1 cellular context compared by ENCODE assay signal in the genomic region with DNA sequence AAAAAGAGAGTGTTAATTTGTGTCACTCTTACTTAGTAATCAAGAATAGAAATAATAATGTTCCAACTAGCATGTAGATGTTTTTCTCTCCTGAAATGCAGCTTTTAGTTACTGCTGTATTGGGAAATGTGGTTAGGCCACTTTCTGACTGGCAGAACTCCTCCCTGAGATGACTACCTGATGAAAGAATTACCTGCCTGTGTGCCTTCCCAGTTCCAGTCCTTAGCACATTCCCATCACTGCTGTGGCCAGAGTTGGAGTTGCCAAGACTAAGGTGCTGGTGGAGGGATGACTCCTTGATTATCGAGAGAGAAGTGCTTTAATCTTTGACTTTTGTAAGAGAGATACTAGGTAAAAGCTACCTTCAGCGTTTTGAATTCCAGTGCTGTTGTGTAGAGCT.
TF ChIP-seq lines count a peak whose summit lies in the region.

No MANE protein-coding gene starts in this region.

TF ChIP-seq in GM23338, 12 proteins besides CTCF, POLR2A, EP300 and RAD21 (continued from another document):
- TF ChIP-seq, protein P1, sequence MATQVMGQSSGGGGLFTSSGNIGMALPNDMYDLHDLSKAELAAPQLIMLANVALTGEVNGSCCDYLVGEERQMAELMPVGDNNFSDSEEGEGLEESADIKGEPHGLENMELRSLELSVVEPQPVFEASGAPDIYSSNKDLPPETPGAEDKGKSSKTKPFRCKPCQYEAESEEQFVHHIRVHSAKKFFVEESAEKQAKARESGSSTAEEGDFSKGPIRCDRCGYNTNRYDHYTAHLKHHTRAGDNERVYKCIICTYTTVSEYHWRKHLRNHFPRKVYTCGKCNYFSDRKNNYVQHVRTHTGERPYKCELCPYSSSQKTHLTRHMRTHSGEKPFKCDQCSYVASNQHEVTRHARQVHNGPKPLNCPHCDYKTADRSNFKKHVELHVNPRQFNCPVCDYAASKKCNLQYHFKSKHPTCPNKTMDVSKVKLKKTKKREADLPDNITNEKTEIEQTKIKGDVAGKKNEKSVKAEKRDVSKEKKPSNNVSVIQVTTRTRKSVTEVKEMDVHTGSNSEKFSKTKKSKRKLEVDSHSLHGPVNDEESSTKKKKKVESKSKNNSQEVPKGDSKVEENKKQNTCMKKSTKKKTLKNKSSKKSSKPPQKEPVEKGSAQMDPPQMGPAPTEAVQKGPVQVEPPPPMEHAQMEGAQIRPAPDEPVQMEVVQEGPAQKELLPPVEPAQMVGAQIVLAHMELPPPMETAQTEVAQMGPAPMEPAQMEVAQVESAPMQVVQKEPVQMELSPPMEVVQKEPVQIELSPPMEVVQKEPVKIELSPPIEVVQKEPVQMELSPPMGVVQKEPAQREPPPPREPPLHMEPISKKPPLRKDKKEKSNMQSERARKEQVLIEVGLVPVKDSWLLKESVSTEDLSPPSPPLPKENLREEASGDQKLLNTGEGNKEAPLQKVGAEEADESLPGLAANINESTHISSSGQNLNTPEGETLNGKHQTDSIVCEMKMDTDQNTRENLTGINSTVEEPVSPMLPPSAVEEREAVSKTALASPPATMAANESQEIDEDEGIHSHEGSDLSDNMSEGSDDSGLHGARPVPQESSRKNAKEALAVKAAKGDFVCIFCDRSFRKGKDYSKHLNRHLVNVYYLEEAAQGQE (IDR thresholded peaks at IDR 0.05; ENCODE audit: unreplicated experiment), result no peak
- TF ChIP-seq POLR2AphosphoS5 (IDR thresholded peaks at IDR 0.05; ENCODE audit: low read depth) (no peak), EZH2phosphoT487 (IDR thresholded peaks at IDR 0.05; ENCODE audit: unreplicated experiment) (no peak), ZNF331 (CRISPR knock-in tag; IDR thresholded peaks at IDR 0.05; ENCODE audit: low read depth) (no peak), JUNB (IDR thresholded peaks at IDR 0.05; ENCODE audit: unreplicated experiment) (no peak), STAT1 (IDR thresholded peaks at IDR 0.05; ENCODE audit: unreplicated experiment) (no peak), ZNF114 (CRISPR knock-in tag; IDR thresholded peaks at IDR 0.05) (no peak), EZH2 (IDR thresholded peaks at IDR 0.05; ENCODE audit: low read depth, unreplicated experiment) (no peak)
- TF ChIP-seq, protein P2, sequence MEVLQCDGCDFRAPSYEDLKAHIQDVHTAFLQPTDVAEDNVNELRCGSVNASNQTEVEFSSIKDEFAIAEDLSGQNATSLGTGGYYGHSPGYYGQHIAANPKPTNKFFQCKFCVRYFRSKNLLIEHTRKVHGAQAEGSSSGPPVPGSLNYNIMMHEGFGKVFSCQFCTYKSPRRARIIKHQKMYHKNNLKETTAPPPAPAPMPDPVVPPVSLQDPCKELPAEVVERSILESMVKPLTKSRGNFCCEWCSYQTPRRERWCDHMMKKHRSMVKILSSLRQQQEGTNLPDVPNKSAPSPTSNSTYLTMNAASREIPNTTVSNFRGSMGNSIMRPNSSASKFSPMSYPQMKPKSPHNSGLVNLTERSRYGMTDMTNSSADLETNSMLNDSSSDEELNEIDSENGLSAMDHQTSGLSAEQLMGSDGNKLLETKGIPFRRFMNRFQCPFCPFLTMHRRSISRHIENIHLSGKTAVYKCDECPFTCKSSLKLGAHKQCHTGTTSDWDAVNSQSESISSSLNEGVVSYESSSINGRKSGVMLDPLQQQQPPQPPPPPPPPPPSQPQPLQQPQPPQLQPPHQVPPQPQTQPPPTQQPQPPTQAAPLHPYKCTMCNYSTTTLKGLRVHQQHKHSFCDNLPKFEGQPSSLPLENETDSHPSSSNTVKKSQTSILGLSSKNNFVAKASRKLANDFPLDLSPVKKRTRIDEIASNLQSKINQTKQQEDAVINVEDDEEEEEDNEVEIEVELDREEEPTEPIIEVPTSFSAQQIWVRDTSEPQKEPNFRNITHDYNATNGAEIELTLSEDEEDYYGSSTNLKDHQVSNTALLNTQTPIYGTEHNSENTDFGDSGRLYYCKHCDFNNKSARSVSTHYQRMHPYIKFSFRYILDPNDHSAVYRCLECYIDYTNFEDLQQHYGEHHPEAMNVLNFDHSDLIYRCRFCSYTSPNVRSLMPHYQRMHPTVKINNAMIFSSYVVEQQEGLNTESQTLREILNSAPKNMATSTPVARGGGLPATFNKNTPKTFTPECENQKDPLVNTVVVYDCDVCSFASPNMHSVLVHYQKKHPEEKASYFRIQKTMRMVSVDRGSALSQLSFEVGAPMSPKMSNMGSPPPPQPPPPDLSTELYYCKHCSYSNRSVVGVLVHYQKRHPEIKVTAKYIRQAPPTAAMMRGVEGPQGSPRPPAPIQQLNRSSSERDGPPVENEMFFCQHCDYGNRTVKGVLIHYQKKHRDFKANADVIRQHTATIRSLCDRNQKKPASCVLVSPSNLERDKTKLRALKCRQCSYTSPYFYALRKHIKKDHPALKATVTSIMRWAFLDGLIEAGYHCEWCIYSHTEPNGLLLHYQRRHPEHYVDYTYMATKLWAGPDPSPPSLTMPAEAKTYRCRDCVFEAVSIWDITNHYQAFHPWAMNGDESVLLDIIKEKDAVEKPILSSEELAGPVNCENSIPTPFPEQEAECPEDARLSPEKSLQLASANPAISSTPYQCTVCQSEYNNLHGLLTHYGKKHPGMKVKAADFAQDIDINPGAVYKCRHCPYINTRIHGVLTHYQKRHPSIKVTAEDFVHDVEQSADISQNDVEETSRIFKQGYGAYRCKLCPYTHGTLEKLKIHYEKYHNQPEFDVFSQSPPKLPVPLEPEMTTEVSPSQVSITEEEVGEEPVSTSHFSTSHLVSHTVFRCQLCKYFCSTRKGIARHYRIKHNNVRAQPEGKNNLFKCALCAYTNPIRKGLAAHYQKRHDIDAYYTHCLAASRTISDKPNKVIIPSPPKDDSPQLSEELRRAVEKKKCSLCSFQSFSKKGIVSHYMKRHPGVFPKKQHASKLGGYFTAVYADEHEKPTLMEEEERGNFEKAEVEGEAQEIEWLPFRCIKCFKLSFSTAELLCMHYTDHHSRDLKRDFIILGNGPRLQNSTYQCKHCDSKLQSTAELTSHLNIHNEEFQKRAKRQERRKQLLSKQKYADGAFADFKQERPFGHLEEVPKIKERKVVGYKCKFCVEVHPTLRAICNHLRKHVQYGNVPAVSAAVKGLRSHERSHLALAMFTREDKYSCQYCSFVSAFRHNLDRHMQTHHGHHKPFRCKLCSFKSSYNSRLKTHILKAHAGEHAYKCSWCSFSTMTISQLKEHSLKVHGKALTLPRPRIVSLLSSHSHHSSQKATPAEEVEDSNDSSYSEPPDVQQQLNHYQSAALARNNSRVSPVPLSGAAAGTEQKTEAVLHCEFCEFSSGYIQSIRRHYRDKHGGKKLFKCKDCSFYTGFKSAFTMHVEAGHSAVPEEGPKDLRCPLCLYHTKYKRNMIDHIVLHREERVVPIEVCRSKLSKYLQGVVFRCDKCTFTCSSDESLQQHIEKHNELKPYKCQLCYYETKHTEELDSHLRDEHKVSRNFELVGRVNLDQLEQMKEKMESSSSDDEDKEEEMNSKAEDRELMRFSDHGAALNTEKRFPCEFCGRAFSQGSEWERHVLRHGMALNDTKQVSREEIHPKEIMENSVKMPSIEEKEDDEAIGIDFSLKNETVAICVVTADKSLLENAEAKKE (CRISPR knock-in tag; IDR thresholded peaks at IDR 0.05), result no peak
TF ChIP-seq in GM23338: peak in this region for 0.
